8 cellular contexts compared by ENCODE assay signal in genomic region chr10:32958085-32958991, GRCh38. TPM values are rescaled to one million over a fixed set of nuclear protein-coding genes. Genes with fewer than 3 reads are reported as not detected.
A peak's percentile ranks its signal among the peaks of the same experiment; 100 is the strongest.
DNase-seq lines count a peak whose midpoint lies in the region; ATAC-seq and TF ChIP-seq lines count a peak whose summit lies in the region.

ITGB1 (minus strand) TSS chr10:32958230; CDS start chr10:32935558, 22,672 bp downstream.

- TF ChIP-seq POLR2A in spleen (IDR thresholded peaks at IDR 0.05) = peak; percentile 35 to 64 (median 61)

- H3K4me1 ChIP-seq in spleen = peaks cover 44 to 89% (median 78%) of the 10 kb centered on the region in 6 donors

- H3K27ac ChIP-seq in spleen = peak within 1 kb of the TSS; percentile 80 to 95 (median 94)

- H3K9me3 ChIP-seq in spleen = no peaks in the 10 kb centered on the region

- intact Hi-C loops in spleen (cut with DNase I; ENCODE audit: low total_unique reads) = no loop called here

- TF ChIP-seq CTCF in AG04449 (IDR thresholded peaks at IDR 0.05; ENCODE audit: insufficient read depth, low read length, missing control alignments) (no peak), spleen (IDR thresholded peaks at IDR 0.05 in 8 of 11, conservative IDR thresholded peaks at IDR 0.05 in 3 of 11) (peak in 1 of 11 experiments; percentile 16)

- H3K36me3 ChIP-seq in spleen = no peaks in the 10 kb centered on the region

- peak; percentile 68 for DNase-seq in AG04449 (ENCODE audit: low read depth, low spot score)
- peak; percentile 88 for DNase-seq in NCI-H226
- DNase-seq in activated CD4-positive, CD25-positive, alpha-beta regulatory T cell (lab: John Stamatoyannopoulos, UW) = peak; percentile 59 to 78 (median 69)
- peak; percentile 84 for DNase-seq in central memory CD4-positive, alpha-beta T cell
- peak; percentile 92 for DNase-seq in inferior parietal cortex (ENCODE audit: extremely low spot score)
- DNase-seq in spleen = peak; percentile 98

- 0 to 1% (median 1%) methylated on average over 44 to 94 of the region's 94 CpGs for WGBS in spleen, 5 donors

- CTCF ChIA-PET in AG04449 (lab: Yijun Ruan, JAX) = interaction anchor here (1.1 to 1.8 kb wide), 3 partner anchors 11 to 51 kb away, joined by 3 to 9 read pairs (median 3); no protein-coding TSS in a partner anchor

- ATAC-seq in GM18873 (IDR thresholded peaks at IDR 0.05; ENCODE audit: low FRiP score, unreplicated experiment) = peak; percentile 32
- ATAC-seq in HG03159 (IDR thresholded peaks at IDR 0.05; ENCODE audit: unreplicated experiment) = peak; percentile 80

- peak within 1 kb of the TSS; percentile 75 for H3K4me3 ChIP-seq in AG04449 (ENCODE audit: low read depth, low read length)
- peak within 1 kb of the TSS; percentile 69 to 94 (median 78) for H3K4me3 ChIP-seq in spleen

- H3K27me3 ChIP-seq in spleen (replicated peaks in 1 of 7) = no peaks in the 10 kb centered on the region

- POLR2A ChIA-PET in AG04449 (lab: Yijun Ruan, JAX) = interaction anchor here (1.9 to 6.1 kb wide), 2 partner anchors 22 to 23 kb away, joined by 10 to 45 read pairs; no protein-coding TSS in a partner anchor

RNA-seq across cellular contexts. Expression of gene ITGB1, which starts in this region (rescaled TPM):
- total RNA-seq in spleen = 100 to 1,000 TPM; 242 to 555 (median 365) TPM
- 10 to 100 TPM; 31.5 to 65.3 (median 54.3) TPM for polyA plus RNA-seq in spleen

Comparison
In these comparisons a context has a peak if more than half of its experiments do, and no peak if none do; other contexts are left out.
1. Peak in every context shown above with its lines: DNase-seq, ATAC-seq, H3K4me3 ChIP-seq and H3K27ac ChIP-seq.